10 cellular contexts compared by ENCODE assay signal in the genomic region with DNA sequence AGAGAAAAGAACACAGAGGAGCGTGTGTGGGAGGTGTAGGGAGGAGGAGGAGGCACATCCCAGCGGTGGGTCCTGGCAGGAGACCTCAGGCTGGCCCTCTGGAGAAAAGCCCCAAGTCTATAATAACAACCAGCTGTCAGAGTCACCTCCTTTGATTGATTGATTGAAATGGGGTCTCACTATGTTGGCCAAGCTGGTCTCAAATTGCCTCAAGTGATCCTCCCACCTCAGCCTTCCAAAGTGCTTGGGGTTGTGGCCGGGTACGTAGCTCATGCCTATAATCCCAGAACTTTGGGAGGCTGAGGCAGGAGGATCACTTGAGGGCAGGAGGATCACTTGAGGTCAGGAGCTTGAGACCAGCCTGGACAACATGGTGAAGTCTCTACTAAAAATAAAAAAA.
DNase-seq lines count a peak whose midpoint lies in the region; ATAC-seq and TF ChIP-seq lines count a peak whose summit lies in the region.
"Had no signal": no experiment of that assay in that cellular context is flagged by ENCODE, and none has a peak within 500 bp of the region (broad histone marks: within the 10 kb centered on the region; RNA-seq: fewer than 3 reads in every experiment).

No MANE protein-coding gene starts in this region.

- H3K27me3 Mint-ChIP-seq in CD4-positive, alpha-beta memory T cell: no peaks in the 10 kb centered on the region

- H3K36me3 ChIP-seq in CD4-positive, alpha-beta memory T cell (ENCODE audit: insufficient read depth, low read length): no peaks in the 10 kb centered on the region
- H3K36me3 ChIP-seq in osteoblast (ENCODE audit: insufficient read depth, low read length) (no peaks in the 10 kb centered on the region), SJCRH30 (no peaks in the 10 kb centered on the region)

- no peaks in the 10 kb centered on the region for H3K79me2 ChIP-seq in osteoblast (ENCODE audit: insufficient read depth, low read length)

- peak overlapping the region; percentile 95 to 100 (median 100) for H3K27ac Mint-ChIP-seq in CD4-positive, alpha-beta memory T cell

- peaks cover 93% of the 10 kb centered on the region for H3K4me1 ChIP-seq in CD4-positive, alpha-beta memory T cell (ENCODE audit: insufficient read depth, low read length)
- peaks cover 9% of the 10 kb centered on the region for H3K4me1 ChIP-seq in osteoblast (ENCODE audit: insufficient read depth, low read length)
- H3K4me1 ChIP-seq in SJCRH30: peaks cover 7% of the 10 kb centered on the region

- H3K27me3 ChIP-seq in CD4-positive, alpha-beta memory T cell (ENCODE audit: insufficient read depth, low read length): no peaks in the 10 kb centered on the region
- no peaks in the 10 kb centered on the region for H3K27me3 ChIP-seq in osteoblast (ENCODE audit: insufficient read depth, low read length)
- H3K27me3 ChIP-seq in SJCRH30: no peaks in the 10 kb centered on the region

- no peak overlapping the region for H3K4me2 ChIP-seq in osteoblast (ENCODE audit: insufficient read depth, low read length)

- H3K4me3 Mint-ChIP-seq in CD4-positive, alpha-beta memory T cell: peak overlapping the region; percentile 76 to 98 (median 92)
- H3K4me3 Mint-ChIP-seq: H9 had no signal

- no peaks in the 10 kb centered on the region for H3K9me3 ChIP-seq in CD4-positive, alpha-beta memory T cell (ENCODE audit: control insufficient read depth in 1 of 2, low read length in 2 of 2)
- no peaks in the 10 kb centered on the region for H3K9me3 ChIP-seq in osteoblast (ENCODE audit: low read depth, low read length)
- H3K9me3 ChIP-seq in SJCRH30 (replicated peaks): no peaks in the 10 kb centered on the region

- H3K36me3 Mint-ChIP-seq in CD4-positive, alpha-beta memory T cell: peaks cover 5 to 9% of the 10 kb centered on the region in 2 donors

- no peak overlapping the region for H2AFZ ChIP-seq in osteoblast (ENCODE audit: low read length)

- no peak for DNase-seq in CD4-positive, alpha-beta memory T cell
- no peak for DNase-seq in Jurkat, Clone E6-1 (ENCODE audit: low read depth, low spot score)
- DNase-seq in osteoblast (ENCODE audit: insufficient read length, low spot score, missing footprints) (peak; percentile 46), HK-2 (ENCODE audit: unreplicated experiment) (no peak), SJCRH30 (no peak)
- DNase-seq: H9, NCI-H1930, occipital lobe had no signal

- POLR2A ChIA-PET in CD4-positive, alpha-beta memory T cell (lab: Charles Lee; ENCODE audit: partially characterized antibody): interaction anchor here (0.8 to 4.0 kb wide), 12 partner anchors 9 to 592 kb away, joined by 3 to 20 read pairs (median 6); a partner anchor contains a TSS

- peaks cover 49 to 97% (median 80%) of the 10 kb centered on the region in 4 donors for H3K4me1 Mint-ChIP-seq in CD4-positive, alpha-beta memory T cell

- peak overlapping the region in 1 of 2 donors; percentile 23 for H3K4me3 ChIP-seq in CD4-positive, alpha-beta memory T cell (ENCODE audit: low read length in 2 of 2)
- peak overlapping the region; percentile 21 for H3K4me3 ChIP-seq in Jurkat, Clone E6-1 (ENCODE audit: low read length)
- H3K4me3 ChIP-seq in osteoblast (ENCODE audit: insufficient read depth, low read length): no peak overlapping the region
- no peak overlapping the region for H3K4me3 ChIP-seq in SJCRH30

- TF ChIP-seq CTCF in osteoblast (IDR thresholded peaks at IDR 0.05; ENCODE audit: extremely low read depth, low read depth, low read length): no peak

- H3K27ac ChIP-seq in CD4-positive, alpha-beta memory T cell (ENCODE audit: low read depth, low read length): peak overlapping the region; percentile 78
- peak overlapping the region; percentile 34 for H3K27ac ChIP-seq in angular gyrus (ENCODE audit: low read depth, low read length)
- H3K27ac ChIP-seq in osteoblast (ENCODE audit: low read depth, low read length): no peak overlapping the region
- no peak overlapping the region for H3K27ac ChIP-seq in SJCRH30

- no peaks in the 10 kb centered on the region for H3K9me3 Mint-ChIP-seq in CD4-positive, alpha-beta memory T cell
- H3K9me3 Mint-ChIP-seq: H9 had no signal

- H4K20me1 ChIP-seq in osteoblast (ENCODE audit: insufficient read depth, low read length): no peaks in the 10 kb centered on the region

- intact Hi-C loops in CD4-positive, alpha-beta memory T cell (cut with micrococcal nuclease): loop anchor here (1.0 to 10.0 kb wide), 4 partner anchors 133 to 1252 kb away; a partner anchor contains a TSS

- no peak for ATAC-seq in GM21367 (IDR thresholded peaks at IDR 0.05; ENCODE audit: unreplicated experiment)

- CTCF ChIA-PET in CD4-positive, alpha-beta memory T cell (lab: Charles Lee; ENCODE audit: partially characterized antibody): interaction anchor here (0.6 to 10.7 kb wide), 12 partner anchors 10 to 380 kb away, joined by 3 to 225 read pairs (median 4); a partner anchor contains a TSS

Comparison
In these comparisons a context has a peak if more than half of its experiments do, and no peak if none do; other contexts are left out.
1. H3K27ac ChIP-seq: peak in CD4-positive, alpha-beta memory T cell (single experiment) and angular gyrus (single experiment); none in osteoblast (single experiment) and SJCRH30 (single experiment).